8 cellular contexts compared by ENCODE assay signal in the genomic region with DNA sequence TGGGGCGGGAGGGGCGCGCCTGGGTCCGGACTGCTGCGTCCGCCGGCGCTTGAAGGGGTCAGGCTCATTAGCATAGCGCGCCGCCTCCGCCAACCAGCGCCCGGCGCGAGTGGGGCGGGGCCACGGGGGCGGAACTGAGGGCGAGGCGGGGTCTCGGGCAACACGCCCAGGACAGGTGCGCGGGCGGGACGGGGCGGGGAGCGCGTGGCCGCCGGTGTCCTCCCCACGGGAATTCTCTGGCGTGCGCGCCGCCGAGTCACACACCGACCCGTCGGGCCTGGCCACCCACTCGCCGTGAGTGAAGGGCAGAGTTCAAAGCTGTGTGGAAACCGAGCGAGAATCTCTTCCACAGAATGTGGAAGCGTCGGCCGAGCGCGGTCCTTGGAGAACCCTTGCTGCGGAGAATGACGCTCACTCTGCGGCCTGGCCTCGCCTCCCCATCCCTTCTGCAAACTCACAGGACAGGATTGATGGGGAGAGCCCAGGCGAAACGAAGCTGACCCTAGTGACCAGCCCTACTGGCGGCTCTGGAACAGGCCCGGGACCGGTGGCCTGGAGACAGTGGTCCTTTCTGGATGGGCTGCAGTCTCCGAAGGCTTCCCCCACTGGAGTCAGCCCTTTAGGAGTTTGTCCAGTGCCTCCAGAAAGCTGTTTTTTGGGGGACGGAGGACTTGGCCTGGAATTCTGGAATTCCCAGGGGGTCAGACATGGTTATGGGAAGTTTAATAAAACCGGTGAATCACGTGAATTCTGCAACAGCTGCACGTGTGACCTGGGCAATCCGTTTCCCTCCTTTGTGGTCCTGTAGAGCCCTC. TPM values are rescaled to one million over a fixed set of nuclear protein-coding genes. Genes with fewer than 3 reads are reported as not detected.
DNase-seq lines count a peak whose midpoint lies in the region; ATAC-seq and TF ChIP-seq lines count a peak whose summit lies in the region.

A gene (minus strand): TSS at position 69 of the 815 bp plus-strand sequence. CDS start 101 bp downstream, outside the sequence.

- no peak for TF ChIP-seq CTCF in lower lobe of right lung (IDR thresholded peaks at IDR 0.05)

- H3K4me1 ChIP-seq in lower lobe of right lung = peaks cover 55% of the 10 kb centered on the region

- H3K9me3 ChIP-seq in lower lobe of right lung = no peaks in the 10 kb centered on the region

- ATAC-seq in HG03045 (IDR thresholded peaks at IDR 0.05; ENCODE audit: unreplicated experiment) = peak; percentile 69
- peak; percentile 95 to 96 for ATAC-seq in lower lobe of right lung

- H3K4me3 ChIP-seq in lower lobe of right lung = peak within 1 kb of the TSS; percentile 78

- H3K27me3 ChIP-seq in lower lobe of right lung (ENCODE audit: low read depth) = peaks cover 58% of the 10 kb centered on the region

- DNase-seq in SIG-M5 treated with dmso at 0.1 percent for 504 hours (lab: John Stamatoyannopoulos, UW; ENCODE audit: unreplicated experiment) (peak; percentile 60), SIG-M5 (lab: John Stamatoyannopoulos, UW) (no peak), NCI-H2227 treated with DMSO at 0.1 percent for 48 hours (lab: John Stamatoyannopoulos, UW) (peak; percentile 65), cortex of kidney (lab: John Stamatoyannopoulos, UW) (peak; percentile 55), lower lobe of right lung (peak; percentile 92)
- peak; percentile 85 to 86 for DNase-seq in activated CD4-positive, alpha-beta T cell treated with anti-CD3 and anti-CD28 coated beads for 4 hours
- DNase-seq in stimulated activated CD4-positive, alpha-beta T cell treated with anti-CD3 and anti-CD28 coated beads, TNF-alpha, amount 100 ng/mL, for 24 hours (ENCODE audit: low read depth in 3 of 3) = peak; percentile 75 to 86 (median 78)

- H3K27ac ChIP-seq in lower lobe of right lung = peak within 1 kb of the TSS; percentile 78

- no peaks in the 10 kb centered on the region for H3K36me3 ChIP-seq in lower lobe of right lung

- intact Hi-C loops in lower lobe of right lung (cut with DNase I) = no loop called here

RNA-seq across cellular contexts. Expression of the gene that starts here (rescaled TPM):
- 6.1 TPM for total RNA-seq in lower lobe of right lung
